Comparison of ENCODE assay signal across 34 cellular contexts in the genomic region with DNA sequence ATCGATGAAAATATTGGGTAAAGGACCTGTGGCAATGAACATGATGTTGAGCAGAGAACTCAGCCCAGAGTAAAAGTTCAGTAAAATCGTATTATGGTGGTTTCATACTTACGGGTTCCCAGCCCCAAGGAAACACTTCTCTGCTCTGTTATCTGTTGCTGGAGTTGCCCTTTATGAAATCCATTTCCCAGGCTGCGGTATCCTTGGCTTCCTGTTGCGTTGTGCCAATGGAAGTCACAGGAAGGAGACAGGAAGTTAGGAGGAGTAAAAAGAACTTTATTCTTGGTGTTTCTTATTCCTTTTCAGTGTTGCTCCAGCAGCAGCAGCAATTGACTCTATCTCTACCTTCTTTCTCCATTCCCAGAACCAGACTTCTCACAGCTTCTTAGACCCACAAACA.
"Had no signal": no experiment of that assay in that cellular context is flagged by ENCODE, and none has a peak within 500 bp of the region (broad histone marks: within the 10 kb centered on the region; RNA-seq: fewer than 3 reads in every experiment).

No MANE protein-coding gene starts in this region.

- H3K4me3 ChIP-seq: ascending aorta, breast epithelium, Peyer's patch, SJSA1 had no signal

- H3K27ac Mint-ChIP-seq: activated CD4-positive, alpha-beta T cell treated with anti-CD3 and anti-CD28 coated beads, Interleukin-2, amount 10 ng/mL, durations not matched to agents 7 days and 5 days; activated naive CD8-positive, alpha-beta T cell treated with anti-CD3 and anti-CD28 coated beads, Interleukin-2, amount 10 ng/mL, durations not matched to agents 7 days and 5 days; activated T-helper 17 cell treated with anti-CD3 and anti-CD28 coated beads, Interleukin-2, amount 50 U/mL, for 72 hours had no signal

- H3K27me3 ChIP-seq: ascending aorta, breast epithelium, Peyer's patch, SJSA1 had no signal

- H3K9me3 Mint-ChIP-seq: activated CD4-positive, alpha-beta T cell treated with anti-CD3 and anti-CD28 coated beads, Interleukin-2, amount 10 ng/mL, durations not matched to agents 7 days and 5 days; activated naive CD4-positive, alpha-beta T cell treated with anti-CD3 and anti-CD28 coated beads, Interleukin-2, amount 50 U/mL, for 24 hours; activated naive CD8-positive, alpha-beta T cell treated with anti-CD3 and anti-CD28 coated beads, Interleukin-2, amount 10 ng/mL, durations not matched to agents 7 days and 5 days; activated T-helper 17 cell treated with anti-CD3 and anti-CD28 coated beads, Interleukin-2, amount 50 U/mL, for 72 hours had no signal

- H3K4me1 ChIP-seq: ascending aorta, breast epithelium, Peyer's patch, SJSA1 had no signal

- DNase-seq: activated CD4-positive, alpha-beta T cell treated with anti-CD3 and anti-CD28 coated beads for 1 hour; activated CD4-positive, alpha-beta T cell treated with anti-CD3 and anti-CD28 coated beads, Interleukin-2, amount 10 ng/mL, durations not matched to agents 7 days and 5 days; activated CD4-positive, alpha-beta T cell treated with anti-CD3 and anti-CD28 coated beads, Interleukin-2, amount 50 U/mL, for 48 hours; activated CD4-positive, CD25-positive, alpha-beta regulatory T cell; activated CD8-positive, alpha-beta memory T cell treated with anti-CD3 and anti-CD28 coated beads, Interleukin-2, amount 50 U/mL, for 4 hours; activated effector memory CD4-positive, alpha-beta T cell treated with anti-CD3 and anti-CD28 coated beads, Interleukin-2, amount 50 U/mL, for 16 hours; activated naive CD4-positive, alpha-beta T cell; activated naive CD8-positive, alpha-beta T cell treated with anti-CD3 and anti-CD28 coated beads, Interleukin-2, amount 10 ng/mL, durations not matched to agents 7 days and 5 days; activated T-cell treated with anti-CD3 and anti-CD28 coated beads, Interleukin-2, amount 50 U/mL, for 48 hours; amygdala; KG1; NCI-H1048; NCI-H1105 treated with DMSO at 0.1 percent for 48 hours; NCI-H1436; NCI-H1694; NCI-H1930; NCI-H2081 treated with DMSO at 0.1 percent for 48 hours; NCI-H226; NCI-H446 treated with DMSO at 0.1 percent for 48 hours; NCI-H526; NCI-H748 treated with DMSO at 0.1 percent for 48 hours; NK-92 treated with Interleukin-12 subunit alpha and Interleukin-12 subunit beta, amount 100 ng/mL, for 24 hours; PC-3; Peyer's patch; RPMI8226; SHP77 treated with DMSO at 0.1 percent for 48 hours; T1000; WERI-Rb-1 had no signal

- H3K36me3 ChIP-seq: ascending aorta, breast epithelium, Peyer's patch, SJSA1, WERI-Rb-1 had no signal

- H3K27me3 Mint-ChIP-seq: activated CD4-positive, alpha-beta T cell treated with anti-CD3 and anti-CD28 coated beads, Interleukin-2, amount 10 ng/mL, durations not matched to agents 7 days and 5 days; activated naive CD4-positive, alpha-beta T cell treated with anti-CD3 and anti-CD28 coated beads, Interleukin-2, amount 50 U/mL, for 24 hours; activated naive CD8-positive, alpha-beta T cell treated with anti-CD3 and anti-CD28 coated beads, Interleukin-2, amount 10 ng/mL, durations not matched to agents 7 days and 5 days; activated T-helper 17 cell treated with anti-CD3 and anti-CD28 coated beads, Interleukin-2, amount 50 U/mL, for 72 hours had no signal

- H3K4me3 Mint-ChIP-seq: activated CD4-positive, alpha-beta T cell treated with anti-CD3 and anti-CD28 coated beads, Interleukin-2, amount 10 ng/mL, durations not matched to agents 7 days and 5 days; activated naive CD4-positive, alpha-beta T cell treated with anti-CD3 and anti-CD28 coated beads, Interleukin-2, amount 50 U/mL, for 24 hours; activated naive CD8-positive, alpha-beta T cell treated with anti-CD3 and anti-CD28 coated beads, Interleukin-2, amount 10 ng/mL, durations not matched to agents 7 days and 5 days; activated T-helper 17 cell treated with anti-CD3 and anti-CD28 coated beads, Interleukin-2, amount 50 U/mL, for 72 hours had no signal

- ATAC-seq: activated T-helper 17 cell treated with anti-CD3 and anti-CD28 coated beads, Interleukin-2, amount 50 U/mL, for 72 hours; PC-3; SK-N-SH treated with all-trans-retinoic acid at 6 μM for 48 hours had no signal

- H3K9me3 ChIP-seq: ascending aorta, breast epithelium, Peyer's patch, SJSA1 had no signal

- H3K36me3 Mint-ChIP-seq: activated naive CD4-positive, alpha-beta T cell treated with anti-CD3 and anti-CD28 coated beads, Interleukin-2, amount 50 U/mL, for 24 hours; activated naive CD8-positive, alpha-beta T cell treated with anti-CD3 and anti-CD28 coated beads, Interleukin-2, amount 10 ng/mL, durations not matched to agents 7 days and 5 days had no signal

- H3K27ac ChIP-seq: ascending aorta, breast epithelium, Peyer's patch, SJSA1, WERI-Rb-1 had no signal
